In genomic region chr10:78039743-78040142, GRCh38 we compare ENCODE assay signal across 1 cellular context.
TF ChIP-seq lines count a peak whose summit lies in the region.

No MANE protein-coding gene starts in this region.

TF ChIP-seq in WTC11, 78 proteins besides CTCF, POLR2A, EP300 and RAD21 (continued from another document):
- TF ChIP-seq KAT7 (CRISPR knock-in tag; IDR thresholded peaks at IDR 0.05; ENCODE audit: borderline replicate concordance) (no peak), ARID4B (CRISPR knock-in tag; IDR thresholded peaks at IDR 0.05; ENCODE audit: borderline replicate concordance) (no peak), NR3C1 (CRISPR knock-in tag; conservative IDR thresholded peaks at IDR 0.05; ENCODE audit: low read depth) (no peak), ESRRA (CRISPR knock-in tag; IDR thresholded peaks at IDR 0.05; ENCODE audit: borderline replicate concordance) (no peak), FOXP4 (CRISPR knock-in tag; IDR thresholded peaks at IDR 0.05) (0 out of 2 replicates have a peak, but pooled peaks have one; percentile 40), SMAD4 (CRISPR knock-in tag; IDR thresholded peaks at IDR 0.05) (no peak), ATF6 (CRISPR knock-in tag; IDR thresholded peaks at IDR 0.05) (no peak), ZNF317 (CRISPR knock-in tag; IDR thresholded peaks at IDR 0.05; ENCODE audit: borderline replicate concordance, low read depth) (no peak), ZNF512 (CRISPR knock-in tag; IDR thresholded peaks at IDR 0.05; ENCODE audit: borderline replicate concordance) (no peak), ETV6 (CRISPR knock-in tag; IDR thresholded peaks at IDR 0.05) (peak; percentile 34; the same call in 1 of the 2 replicates), E2F1 (CRISPR knock-in tag; IDR thresholded peaks at IDR 0.05) (no peak), ATF1 (CRISPR knock-in tag; IDR thresholded peaks at IDR 0.05) (no peak), TEAD1 (CRISPR knock-in tag; IDR thresholded peaks at IDR 0.05) (peak; percentile 71; the same call in 1 of the 2 replicates), E2F4 (CRISPR knock-in tag; IDR thresholded peaks at IDR 0.05; ENCODE audit: borderline replicate concordance, low read depth) (no peak), ZMAT4 (CRISPR knock-in tag; IDR thresholded peaks at IDR 0.05) (0 out of 2 replicates have a peak, but pooled peaks have one; percentile 14), USF1 (CRISPR knock-in tag; IDR thresholded peaks at IDR 0.05) (peak; percentile 9; the same call in 1 of the 2 replicates), ZNF396 (CRISPR knock-in tag; IDR thresholded peaks at IDR 0.05; ENCODE audit: borderline replicate concordance) (no peak), EMX1 (CRISPR knock-in tag; IDR thresholded peaks at IDR 0.05) (0 out of 2 replicates have a peak, but pooled peaks have one; percentile 36)
